In the genomic region with DNA sequence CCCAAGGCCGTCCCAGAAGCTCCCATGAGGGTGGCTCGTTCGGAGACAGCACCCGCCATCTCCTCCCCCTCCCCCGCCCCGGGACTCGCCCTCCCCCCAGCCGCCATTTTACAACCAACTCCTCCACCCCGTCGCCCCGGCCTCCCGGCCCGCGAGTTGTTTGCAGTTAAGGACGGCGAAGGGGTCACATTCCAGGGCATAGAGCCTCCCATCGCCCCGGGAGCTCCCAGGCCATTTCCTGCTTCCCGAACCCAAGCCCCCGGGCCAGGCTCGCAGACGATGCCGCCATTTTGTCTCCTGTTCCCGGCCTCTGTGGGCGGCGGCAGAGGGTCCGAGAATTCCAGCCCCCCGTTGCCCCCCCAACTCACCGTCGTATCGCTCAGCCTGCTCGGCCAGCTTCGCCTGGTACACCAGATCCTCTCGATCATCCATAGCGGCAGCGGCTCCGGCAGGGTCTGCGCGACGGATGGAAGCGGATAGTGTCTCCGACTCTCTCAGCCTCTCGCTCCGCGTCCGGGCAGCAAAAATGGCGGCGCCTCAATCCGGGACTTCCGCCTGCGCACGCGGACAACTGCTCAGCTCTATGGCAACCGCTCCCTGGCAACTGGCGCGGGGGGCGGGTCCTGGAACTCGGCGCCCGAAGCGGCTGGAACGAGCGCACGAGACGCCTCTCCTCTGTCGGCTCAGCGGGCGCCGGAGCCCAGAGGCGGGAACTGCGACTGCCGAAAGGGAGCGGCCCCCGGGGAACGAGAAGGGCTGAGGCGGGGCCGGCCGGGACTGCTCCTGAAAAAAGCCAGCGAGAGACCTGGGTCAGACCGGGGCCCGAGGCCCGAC, we compare ENCODE assay signal across 1 cellular context.
TF ChIP-seq lines count a peak whose summit lies in the region.

A gene (minus strand): TSS at position 544 of the 834 bp plus-strand sequence. CDS start 112 bp downstream, at position 432.

TF ChIP-seq in HepG2, 621 proteins besides CTCF, POLR2A, EP300 and RAD21 (continued from another document and continues in another):
- TF ChIP-seq MED8 (CRISPR knock-in tag; IDR thresholded peaks at IDR 0.05; ENCODE audit: insufficient replicate concordance), result peak; percentile 58
- TF ChIP-seq, protein P1, sequence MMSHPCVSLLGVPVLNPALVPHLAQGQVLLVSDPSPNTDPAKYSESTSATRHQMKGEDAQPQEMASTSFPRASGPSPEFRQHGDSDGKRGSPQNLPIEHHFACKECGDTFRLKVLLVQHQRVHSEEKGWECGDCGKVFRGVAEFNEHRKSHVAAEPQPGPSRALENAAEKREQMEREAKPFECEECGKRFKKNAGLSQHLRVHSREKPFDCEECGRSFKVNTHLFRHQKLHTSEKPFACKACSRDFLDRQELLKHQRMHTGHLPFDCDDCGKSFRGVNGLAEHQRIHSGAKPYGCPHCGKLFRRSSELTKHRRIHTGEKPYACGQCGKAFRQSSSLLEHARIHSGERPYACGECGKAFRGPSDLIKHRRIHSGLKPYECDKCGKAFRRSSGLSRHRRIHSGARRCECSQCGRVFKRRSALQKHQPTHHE (CRISPR knock-in tag; IDR thresholded peaks at IDR 0.05; ENCODE audit: borderline replicate concordance), result peak; percentile 76; the same call in 1 of the 2 replicates
- TF ChIP-seq ZBTB8A (CRISPR knock-in tag; IDR thresholded peaks at IDR 0.05; ENCODE audit: borderline replicate concordance, low read depth), result no peak
- TF ChIP-seq, protein P2, sequence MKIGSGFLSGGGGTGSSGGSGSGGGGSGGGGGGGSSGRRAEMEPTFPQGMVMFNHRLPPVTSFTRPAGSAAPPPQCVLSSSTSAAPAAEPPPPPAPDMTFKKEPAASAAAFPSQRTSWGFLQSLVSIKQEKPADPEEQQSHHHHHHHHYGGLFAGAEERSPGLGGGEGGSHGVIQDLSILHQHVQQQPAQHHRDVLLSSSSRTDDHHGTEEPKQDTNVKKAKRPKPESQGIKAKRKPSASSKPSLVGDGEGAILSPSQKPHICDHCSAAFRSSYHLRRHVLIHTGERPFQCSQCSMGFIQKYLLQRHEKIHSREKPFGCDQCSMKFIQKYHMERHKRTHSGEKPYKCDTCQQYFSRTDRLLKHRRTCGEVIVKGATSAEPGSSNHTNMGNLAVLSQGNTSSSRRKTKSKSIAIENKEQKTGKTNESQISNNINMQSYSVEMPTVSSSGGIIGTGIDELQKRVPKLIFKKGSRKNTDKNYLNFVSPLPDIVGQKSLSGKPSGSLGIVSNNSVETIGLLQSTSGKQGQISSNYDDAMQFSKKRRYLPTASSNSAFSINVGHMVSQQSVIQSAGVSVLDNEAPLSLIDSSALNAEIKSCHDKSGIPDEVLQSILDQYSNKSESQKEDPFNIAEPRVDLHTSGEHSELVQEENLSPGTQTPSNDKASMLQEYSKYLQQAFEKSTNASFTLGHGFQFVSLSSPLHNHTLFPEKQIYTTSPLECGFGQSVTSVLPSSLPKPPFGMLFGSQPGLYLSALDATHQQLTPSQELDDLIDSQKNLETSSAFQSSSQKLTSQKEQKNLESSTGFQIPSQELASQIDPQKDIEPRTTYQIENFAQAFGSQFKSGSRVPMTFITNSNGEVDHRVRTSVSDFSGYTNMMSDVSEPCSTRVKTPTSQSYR (CRISPR knock-in tag; IDR thresholded peaks at IDR 0.05; ENCODE audit: borderline replicate concordance), result no peak; the same call in 1 of the 2 replicates
- TF ChIP-seq ZBTB7B (CRISPR knock-in tag; IDR thresholded peaks at IDR 0.05), result no peak
- no peak for TF ChIP-seq ZNF570 (CRISPR knock-in tag; IDR thresholded peaks at IDR 0.05; ENCODE audit: borderline replicate concordance)
- TF ChIP-seq ZNF451 (CRISPR knock-in tag; IDR thresholded peaks at IDR 0.05), result peak; percentile 58; the same call in 1 of the 2 replicates
- TF ChIP-seq SALL2 (CRISPR knock-in tag; IDR thresholded peaks at IDR 0.05), result 0 out of 2 replicates have a peak, but pooled peaks have one; percentile 45
- TF ChIP-seq, protein P3, sequence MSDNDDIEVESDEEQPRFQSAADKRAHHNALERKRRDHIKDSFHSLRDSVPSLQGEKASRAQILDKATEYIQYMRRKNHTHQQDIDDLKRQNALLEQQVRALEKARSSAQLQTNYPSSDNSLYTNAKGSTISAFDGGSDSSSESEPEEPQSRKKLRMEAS (IDR thresholded peaks at IDR 0.05), result peak; percentile 93
- TF ChIP-seq, protein P4, sequence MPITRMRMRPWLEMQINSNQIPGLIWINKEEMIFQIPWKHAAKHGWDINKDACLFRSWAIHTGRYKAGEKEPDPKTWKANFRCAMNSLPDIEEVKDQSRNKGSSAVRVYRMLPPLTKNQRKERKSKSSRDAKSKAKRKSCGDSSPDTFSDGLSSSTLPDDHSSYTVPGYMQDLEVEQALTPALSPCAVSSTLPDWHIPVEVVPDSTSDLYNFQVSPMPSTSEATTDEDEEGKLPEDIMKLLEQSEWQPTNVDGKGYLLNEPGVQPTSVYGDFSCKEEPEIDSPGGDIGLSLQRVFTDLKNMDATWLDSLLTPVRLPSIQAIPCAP (CRISPR knock-in tag; IDR thresholded peaks at IDR 0.05; ENCODE audit: low read depth), result no peak; the same call in 1 of the 2 replicates
- TF ChIP-seq, protein P5, sequence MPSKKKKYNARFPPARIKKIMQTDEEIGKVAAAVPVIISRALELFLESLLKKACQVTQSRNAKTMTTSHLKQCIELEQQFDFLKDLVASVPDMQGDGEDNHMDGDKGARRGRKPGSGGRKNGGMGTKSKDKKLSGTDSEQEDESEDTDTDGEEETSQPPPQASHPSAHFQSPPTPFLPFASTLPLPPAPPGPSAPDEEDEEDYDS (CRISPR knock-in tag; IDR thresholded peaks at IDR 0.05), result peak; percentile 66
- no peak for TF ChIP-seq ZNF7 (CRISPR knock-in tag; IDR thresholded peaks at IDR 0.05)
- TF ChIP-seq, protein P6, sequence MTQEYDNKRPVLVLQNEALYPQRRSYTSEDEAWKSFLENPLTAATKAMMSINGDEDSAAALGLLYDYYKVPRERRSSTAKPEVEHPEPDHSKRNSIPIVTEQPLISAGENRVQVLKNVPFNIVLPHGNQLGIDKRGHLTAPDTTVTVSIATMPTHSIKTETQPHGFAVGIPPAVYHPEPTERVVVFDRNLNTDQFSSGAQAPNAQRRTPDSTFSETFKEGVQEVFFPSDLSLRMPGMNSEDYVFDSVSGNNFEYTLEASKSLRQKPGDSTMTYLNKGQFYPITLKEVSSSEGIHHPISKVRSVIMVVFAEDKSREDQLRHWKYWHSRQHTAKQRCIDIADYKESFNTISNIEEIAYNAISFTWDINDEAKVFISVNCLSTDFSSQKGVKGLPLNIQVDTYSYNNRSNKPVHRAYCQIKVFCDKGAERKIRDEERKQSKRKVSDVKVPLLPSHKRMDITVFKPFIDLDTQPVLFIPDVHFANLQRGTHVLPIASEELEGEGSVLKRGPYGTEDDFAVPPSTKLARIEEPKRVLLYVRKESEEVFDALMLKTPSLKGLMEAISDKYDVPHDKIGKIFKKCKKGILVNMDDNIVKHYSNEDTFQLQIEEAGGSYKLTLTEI (CRISPR knock-in tag; conservative IDR thresholded peaks at IDR 0.05), result no peak
- TF ChIP-seq ZNF746 (CRISPR knock-in tag; IDR thresholded peaks at IDR 0.05), result peak; percentile 56; the same call in 1 of the 2 replicates
- TF ChIP-seq ARID2 (CRISPR knock-in tag; IDR thresholded peaks at IDR 0.05; ENCODE audit: borderline replicate concordance), result no peak
- TF ChIP-seq TARDBP (CRISPR knock-in tag; IDR thresholded peaks at IDR 0.05), result peak; percentile 82
- peak; percentile 90; the same call in 1 of the 2 replicates for TF ChIP-seq SAFB2 (CRISPR knock-in tag; IDR thresholded peaks at IDR 0.05; ENCODE audit: borderline replicate concordance, low read depth)
- TF ChIP-seq, protein P7, sequence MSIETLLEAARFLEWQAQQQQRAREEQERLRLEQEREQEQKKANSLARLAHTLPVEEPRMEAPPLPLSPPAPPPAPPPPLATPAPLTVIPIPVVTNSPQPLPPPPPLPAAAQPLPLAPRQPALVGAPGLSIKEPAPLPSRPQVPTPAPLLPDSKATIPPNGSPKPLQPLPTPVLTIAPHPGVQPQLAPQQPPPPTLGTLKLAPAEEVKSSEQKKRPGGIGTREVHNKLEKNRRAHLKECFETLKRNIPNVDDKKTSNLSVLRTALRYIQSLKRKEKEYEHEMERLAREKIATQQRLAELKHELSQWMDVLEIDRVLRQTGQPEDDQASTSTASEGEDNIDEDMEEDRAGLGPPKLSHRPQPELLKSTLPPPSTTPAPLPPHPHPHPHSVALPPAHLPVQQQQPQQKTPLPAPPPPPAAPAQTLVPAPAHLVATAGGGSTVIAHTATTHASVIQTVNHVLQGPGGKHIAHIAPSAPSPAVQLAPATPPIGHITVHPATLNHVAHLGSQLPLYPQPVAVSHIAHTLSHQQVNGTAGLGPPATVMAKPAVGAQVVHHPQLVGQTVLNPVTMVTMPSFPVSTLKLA (IDR thresholded peaks at IDR 0.05), result peak; percentile 78
- TF ChIP-seq, protein P8, sequence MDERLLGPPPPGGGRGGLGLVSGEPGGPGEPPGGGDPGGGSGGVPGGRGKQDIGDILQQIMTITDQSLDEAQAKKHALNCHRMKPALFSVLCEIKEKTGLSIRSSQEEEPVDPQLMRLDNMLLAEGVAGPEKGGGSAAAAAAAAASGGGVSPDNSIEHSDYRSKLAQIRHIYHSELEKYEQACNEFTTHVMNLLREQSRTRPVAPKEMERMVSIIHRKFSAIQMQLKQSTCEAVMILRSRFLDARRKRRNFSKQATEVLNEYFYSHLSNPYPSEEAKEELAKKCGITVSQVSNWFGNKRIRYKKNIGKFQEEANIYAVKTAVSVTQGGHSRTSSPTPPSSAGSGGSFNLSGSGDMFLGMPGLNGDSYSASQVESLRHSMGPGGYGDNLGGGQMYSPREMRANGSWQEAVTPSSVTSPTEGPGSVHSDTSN (CRISPR knock-in tag; IDR thresholded peaks at IDR 0.05), result no peak
- TF ChIP-seq FOXK2 (IDR thresholded peaks at IDR 0.05), result no peak
- TF ChIP-seq ZNF670 (CRISPR knock-in tag; IDR thresholded peaks at IDR 0.05; ENCODE audit: borderline replicate concordance), result peak; percentile 66; the same call in 1 of the 2 replicates
- TF ChIP-seq KDM5A (IDR thresholded peaks at IDR 0.05; ENCODE audit: borderline replicate concordance, low read length), result peak; percentile 50; the same call in 1 of the 2 replicates
- TF ChIP-seq ZNF879 (CRISPR knock-in tag; IDR thresholded peaks at IDR 0.05), result no peak
- TF ChIP-seq, protein P9, sequence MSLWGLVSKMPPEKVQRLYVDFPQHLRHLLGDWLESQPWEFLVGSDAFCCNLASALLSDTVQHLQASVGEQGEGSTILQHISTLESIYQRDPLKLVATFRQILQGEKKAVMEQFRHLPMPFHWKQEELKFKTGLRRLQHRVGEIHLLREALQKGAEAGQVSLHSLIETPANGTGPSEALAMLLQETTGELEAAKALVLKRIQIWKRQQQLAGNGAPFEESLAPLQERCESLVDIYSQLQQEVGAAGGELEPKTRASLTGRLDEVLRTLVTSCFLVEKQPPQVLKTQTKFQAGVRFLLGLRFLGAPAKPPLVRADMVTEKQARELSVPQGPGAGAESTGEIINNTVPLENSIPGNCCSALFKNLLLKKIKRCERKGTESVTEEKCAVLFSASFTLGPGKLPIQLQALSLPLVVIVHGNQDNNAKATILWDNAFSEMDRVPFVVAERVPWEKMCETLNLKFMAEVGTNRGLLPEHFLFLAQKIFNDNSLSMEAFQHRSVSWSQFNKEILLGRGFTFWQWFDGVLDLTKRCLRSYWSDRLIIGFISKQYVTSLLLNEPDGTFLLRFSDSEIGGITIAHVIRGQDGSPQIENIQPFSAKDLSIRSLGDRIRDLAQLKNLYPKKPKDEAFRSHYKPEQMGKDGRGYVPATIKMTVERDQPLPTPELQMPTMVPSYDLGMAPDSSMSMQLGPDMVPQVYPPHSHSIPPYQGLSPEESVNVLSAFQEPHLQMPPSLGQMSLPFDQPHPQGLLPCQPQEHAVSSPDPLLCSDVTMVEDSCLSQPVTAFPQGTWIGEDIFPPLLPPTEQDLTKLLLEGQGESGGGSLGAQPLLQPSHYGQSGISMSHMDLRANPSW (CRISPR knock-in tag; IDR thresholded peaks at IDR 0.05; ENCODE audit: borderline replicate concordance), result no peak; the same call in 1 of the 2 replicates
- TF ChIP-seq DR1 (CRISPR knock-in tag; IDR thresholded peaks at IDR 0.05), result peak; percentile 85
- TF ChIP-seq SRSF1 (optimal IDR thresholded peaks at IDR 0.05; ENCODE audit: low read depth, low read length), result peak; percentile 99
- no peak for TF ChIP-seq NFKBIZ (CRISPR knock-in tag; IDR thresholded peaks at IDR 0.05)
- TF ChIP-seq, protein P10, sequence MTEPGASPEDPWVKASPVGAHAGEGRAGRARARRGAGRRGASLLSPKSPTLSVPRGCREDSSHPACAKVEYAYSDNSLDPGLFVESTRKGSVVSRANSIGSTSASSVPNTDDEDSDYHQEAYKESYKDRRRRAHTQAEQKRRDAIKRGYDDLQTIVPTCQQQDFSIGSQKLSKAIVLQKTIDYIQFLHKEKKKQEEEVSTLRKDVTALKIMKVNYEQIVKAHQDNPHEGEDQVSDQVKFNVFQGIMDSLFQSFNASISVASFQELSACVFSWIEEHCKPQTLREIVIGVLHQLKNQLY (CRISPR knock-in tag; IDR thresholded peaks at IDR 0.05), result no peak
- TF ChIP-seq, protein P11, sequence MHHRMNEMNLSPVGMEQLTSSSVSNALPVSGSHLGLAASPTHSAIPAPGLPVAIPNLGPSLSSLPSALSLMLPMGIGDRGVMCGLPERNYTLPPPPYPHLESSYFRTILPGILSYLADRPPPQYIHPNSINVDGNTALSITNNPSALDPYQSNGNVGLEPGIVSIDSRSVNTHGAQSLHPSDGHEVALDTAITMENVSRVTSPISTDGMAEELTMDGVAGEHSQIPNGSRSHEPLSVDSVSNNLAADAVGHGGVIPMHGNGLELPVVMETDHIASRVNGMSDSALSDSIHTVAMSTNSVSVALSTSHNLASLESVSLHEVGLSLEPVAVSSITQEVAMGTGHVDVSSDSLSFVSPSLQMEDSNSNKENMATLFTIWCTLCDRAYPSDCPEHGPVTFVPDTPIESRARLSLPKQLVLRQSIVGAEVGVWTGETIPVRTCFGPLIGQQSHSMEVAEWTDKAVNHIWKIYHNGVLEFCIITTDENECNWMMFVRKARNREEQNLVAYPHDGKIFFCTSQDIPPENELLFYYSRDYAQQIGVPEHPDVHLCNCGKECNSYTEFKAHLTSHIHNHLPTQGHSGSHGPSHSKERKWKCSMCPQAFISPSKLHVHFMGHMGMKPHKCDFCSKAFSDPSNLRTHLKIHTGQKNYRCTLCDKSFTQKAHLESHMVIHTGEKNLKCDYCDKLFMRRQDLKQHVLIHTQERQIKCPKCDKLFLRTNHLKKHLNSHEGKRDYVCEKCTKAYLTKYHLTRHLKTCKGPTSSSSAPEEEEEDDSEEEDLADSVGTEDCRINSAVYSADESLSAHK (CRISPR knock-in tag; IDR thresholded peaks at IDR 0.05; ENCODE audit: borderline replicate concordance), result no peak
- TF ChIP-seq ETV6 (CRISPR knock-in tag; conservative IDR thresholded peaks at IDR 0.05), result 0 out of 2 replicates have a peak, but pooled peaks have one; percentile 51
- no peak for TF ChIP-seq GPN1 (CRISPR knock-in tag; IDR thresholded peaks at IDR 0.05; ENCODE audit: borderline replicate concordance)
- peak; percentile 65; the same call in 1 of the 2 replicates for TF ChIP-seq ESRRA (CRISPR knock-in tag; IDR thresholded peaks at IDR 0.05; ENCODE audit: low read depth)
- peak; percentile 52; the same call in 1 of the 2 replicates for TF ChIP-seq ZSCAN30 (CRISPR knock-in tag; IDR thresholded peaks at IDR 0.05)
- TF ChIP-seq, protein P12, sequence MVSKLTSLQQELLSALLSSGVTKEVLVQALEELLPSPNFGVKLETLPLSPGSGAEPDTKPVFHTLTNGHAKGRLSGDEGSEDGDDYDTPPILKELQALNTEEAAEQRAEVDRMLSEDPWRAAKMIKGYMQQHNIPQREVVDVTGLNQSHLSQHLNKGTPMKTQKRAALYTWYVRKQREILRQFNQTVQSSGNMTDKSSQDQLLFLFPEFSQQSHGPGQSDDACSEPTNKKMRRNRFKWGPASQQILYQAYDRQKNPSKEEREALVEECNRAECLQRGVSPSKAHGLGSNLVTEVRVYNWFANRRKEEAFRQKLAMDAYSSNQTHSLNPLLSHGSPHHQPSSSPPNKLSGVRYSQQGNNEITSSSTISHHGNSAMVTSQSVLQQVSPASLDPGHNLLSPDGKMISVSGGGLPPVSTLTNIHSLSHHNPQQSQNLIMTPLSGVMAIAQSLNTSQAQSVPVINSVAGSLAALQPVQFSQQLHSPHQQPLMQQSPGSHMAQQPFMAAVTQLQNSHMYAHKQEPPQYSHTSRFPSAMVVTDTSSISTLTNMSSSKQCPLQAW (CRISPR knock-in tag; IDR thresholded peaks at IDR 0.05), result peak; percentile 82; the same call in 1 of the 2 replicates
